In the genomic region with DNA sequence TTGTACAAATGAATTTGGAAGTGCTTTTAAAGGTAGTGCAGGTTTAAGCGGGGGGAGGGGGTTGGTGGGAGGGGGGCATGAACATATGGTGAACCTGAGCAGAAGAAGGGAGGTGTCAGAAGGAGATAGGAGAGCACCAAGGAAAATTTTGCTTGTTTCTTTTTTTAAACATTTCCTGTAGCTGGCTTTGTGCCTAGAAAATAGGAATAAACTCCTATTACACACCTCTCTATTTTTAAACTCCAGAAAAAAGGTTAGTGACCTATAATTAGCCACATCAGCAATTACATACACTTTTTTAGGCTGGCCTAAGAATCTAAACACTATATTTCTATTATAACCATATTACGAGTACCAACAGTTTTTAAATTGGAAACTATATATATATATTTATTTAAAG, we compare ENCODE assay signal across 18 cellular contexts.
"Had no signal": no experiment of that assay in that cellular context is flagged by ENCODE, and none has a peak within 500 bp of the region (broad histone marks: within the 10 kb centered on the region; RNA-seq: fewer than 3 reads in every experiment).

No MANE protein-coding gene starts in this region.

- H2AFZ ChIP-seq: hepatocyte had no signal

- DNase-seq: activated CD4-positive, alpha-beta T cell treated with anti-CD3 and anti-CD28 coated beads for 36 hours; activated CD4-positive, CD25-positive, alpha-beta regulatory T cell; activated CD8-positive, alpha-beta memory T cell treated with anti-CD3 and anti-CD28 coated beads, Interleukin-2, amount 10 ng/mL, durations not matched to agents 7 days and 5 days; activated CD8-positive, alpha-beta T cell treated with anti-CD3 and anti-CD28 coated beads, Interleukin-2, amount 10 ng/mL, durations not matched to agents 7 days and 5 days; activated naive CD8-positive, alpha-beta T cell treated with anti-CD3 and anti-CD28 coated beads, Interleukin-2, amount 50 U/mL, for 24 hours; activated T-cell treated with anti-CD3 and anti-CD28 coated beads, Interleukin-2, amount 50 U/mL, for 48 hours; effector CD8-positive, alpha-beta T cell; esophagus squamous epithelium; foreskin melanocyte; islet precursor cell; naive thymus-derived CD4-positive, alpha-beta T cell; ovary; retina; spleen; stimulated activated naive CD4-positive, alpha-beta T cell treated with Interleukin-2 at 50 U/mL for 16 hours had no signal

- H3K9me3 ChIP-seq: esophagus squamous epithelium, ovary, spleen, tibial nerve had no signal

- H3K27ac ChIP-seq: epithelial cell of prostate, esophagus squamous epithelium, hepatocyte, ovary, spleen, tibial nerve had no signal

- H3K4me3 ChIP-seq: esophagus squamous epithelium, hepatocyte, ovary, spleen, tibial nerve had no signal

- H3K4me1 ChIP-seq: esophagus squamous epithelium, spleen, tibial nerve had no signal

- H3K36me3 ChIP-seq: esophagus squamous epithelium, ovary, spleen, tibial nerve had no signal

- H3K79me2 ChIP-seq: hepatocyte had no signal

- H3K4me2 ChIP-seq: hepatocyte had no signal

- H3K27me3 ChIP-seq: hepatocyte, ovary had no signal

- ATAC-seq: activated CD4-positive, alpha-beta T cell treated with anti-CD3 and anti-CD28 coated beads for 36 hours; activated CD8-positive, alpha-beta memory T cell treated with anti-CD3 and anti-CD28 coated beads, Interleukin-2, amount 10 ng/mL, durations not matched to agents 7 days and 5 days; activated CD8-positive, alpha-beta T cell treated with anti-CD3 and anti-CD28 coated beads, Interleukin-2, amount 10 ng/mL, durations not matched to agents 7 days and 5 days; activated naive CD8-positive, alpha-beta T cell treated with anti-CD3 and anti-CD28 coated beads, Interleukin-2, amount 50 U/mL, for 24 hours; naive thymus-derived CD4-positive, alpha-beta T cell had no signal
